15 cellular contexts compared by ENCODE assay signal in genomic region chr20:63522981-63523611, GRCh38. TPM values are rescaled to one million over a fixed set of nuclear protein-coding genes. Genes with fewer than 3 reads are reported as not detected.
DNase-seq lines count a peak whose midpoint lies in the region; ATAC-seq and TF ChIP-seq lines count a peak whose summit lies in the region.
"Had no signal": no experiment of that assay in that cellular context is flagged by ENCODE, and none has a peak within 500 bp of the region (broad histone marks: within the 10 kb centered on the region; RNA-seq: fewer than 3 reads in every experiment).

No MANE protein-coding gene starts in this region.

- peaks cover 9% of the 10 kb centered on the region for H3K27me3 Mint-ChIP-seq in CD4-positive, CD25-positive, alpha-beta regulatory T cell
- H3K27me3 Mint-ChIP-seq in effector memory CD8-positive, alpha-beta T cell, result no peaks in the 10 kb centered on the region
- H3K27me3 Mint-ChIP-seq in nephron (ENCODE audit: low read depth), result peaks cover 3% of the 10 kb centered on the region

- peak overlapping the region in 1 of 3 donors; percentile 86 for H3K27ac Mint-ChIP-seq in CD4-positive, CD25-positive, alpha-beta regulatory T cell
- peak overlapping the region in 1 of 2 donors; percentile 82 for H3K27ac Mint-ChIP-seq in effector memory CD8-positive, alpha-beta T cell
- H3K27ac Mint-ChIP-seq in nephron, result no peak overlapping the region

- no peak for ATAC-seq in CD4-positive, CD25-positive, alpha-beta regulatory T cell (ENCODE audit: low read depth in 2 of 2)
- ATAC-seq in effector memory CD8-positive, alpha-beta T cell (replicated peaks), result no peak
- no peak for ATAC-seq in HG03442 (IDR thresholded peaks at IDR 0.05; ENCODE audit: unreplicated experiment)
- ATAC-seq in HG03139 (IDR thresholded peaks at IDR 0.05; ENCODE audit: unreplicated experiment), result no peak
- ATAC-seq in HG02571 (IDR thresholded peaks at IDR 0.05; ENCODE audit: unreplicated experiment), result no peak
- ATAC-seq: CD8-positive, alpha-beta T cell had no signal

- no peaks in the 10 kb centered on the region for H3K9me3 ChIP-seq in CD4-positive, CD25-positive, alpha-beta regulatory T cell (ENCODE audit: control insufficient read depth in 2 of 2, low read length in 2 of 2)
- H3K9me3 ChIP-seq: testis had no signal

- no peak overlapping the region for H3K4me3 ChIP-seq in CD4-positive, CD25-positive, alpha-beta regulatory T cell (ENCODE audit: low read depth, low read length)
- H3K4me3 ChIP-seq: testis had no signal

- peak overlapping the region; percentile 32 to 89 (median 70) for H3K4me3 Mint-ChIP-seq in CD4-positive, CD25-positive, alpha-beta regulatory T cell
- H3K4me3 Mint-ChIP-seq in effector memory CD8-positive, alpha-beta T cell, result peak overlapping the region; percentile 79 to 81
- H3K4me3 Mint-ChIP-seq in nephron, result peak overlapping the region; percentile 79 to 91 (median 81)

- TF ChIP-seq CTCF in nephron (IDR thresholded peaks at IDR 0.05; ENCODE audit: unreplicated experiment in 3 of 3), result no peak

- DNase-seq in CD4-positive, CD25-positive, alpha-beta regulatory T cell, result no peak
- DNase-seq in effector memory CD8-positive, alpha-beta T cell, result no peak
- DNase-seq in SHP77 (lab: John Stamatoyannopoulos, UW), result no peak
- DNase-seq: amniotic stem cell, NCI-H1436 treated with DMSO at 0.1 percent for 48 hours, NCI-H524 treated with DMSO at 0.1 percent for 48 hours, testis had no signal

- peak; percentile 37 for TF ChIP-seq POLR2A in GM19193 (IDR thresholded peaks at IDR 0.05; ENCODE audit: extremely low read depth, insufficient read depth, insufficient read length)

- peaks cover 0 to 3% (median 2%) of the 10 kb centered on the region in 7 donors for H3K9me3 Mint-ChIP-seq in CD4-positive, CD25-positive, alpha-beta regulatory T cell
- no peaks in the 10 kb centered on the region for H3K9me3 Mint-ChIP-seq in effector memory CD8-positive, alpha-beta T cell
- H3K9me3 Mint-ChIP-seq in nephron, result no peaks in the 10 kb centered on the region

- no peaks in the 10 kb centered on the region for H3K27me3 ChIP-seq in CD4-positive, CD25-positive, alpha-beta regulatory T cell (ENCODE audit: control insufficient read depth, insufficient read depth, low read length)
- H3K27me3 ChIP-seq: testis had no signal

- H3K4me1 ChIP-seq in CD4-positive, CD25-positive, alpha-beta regulatory T cell (ENCODE audit: control insufficient read depth, insufficient read depth, low read length, poor library complexity, severe bottlenecking), result peaks cover 24% of the 10 kb centered on the region

- peaks cover 13% of the 10 kb centered on the region for H3K36me3 Mint-ChIP-seq in CD4-positive, CD25-positive, alpha-beta regulatory T cell
- peaks cover 22% of the 10 kb centered on the region for H3K36me3 Mint-ChIP-seq in effector memory CD8-positive, alpha-beta T cell (ENCODE audit: insufficient read depth)
- peaks cover 13% of the 10 kb centered on the region for H3K36me3 Mint-ChIP-seq in nephron (ENCODE audit: low read depth)

- peaks cover 10% of the 10 kb centered on the region for H3K36me3 ChIP-seq in CD4-positive, CD25-positive, alpha-beta regulatory T cell (ENCODE audit: control insufficient read depth, insufficient read depth, low read length)

- H3K27ac ChIP-seq in CD4-positive, CD25-positive, alpha-beta regulatory T cell (ENCODE audit: insufficient read depth, low read length, poor library complexity, severe bottlenecking), result peak overlapping the region; percentile 14
- H3K27ac ChIP-seq: testis had no signal

- peaks cover 4 to 24% (median 10%) of the 10 kb centered on the region in 4 donors for H3K4me1 Mint-ChIP-seq in CD4-positive, CD25-positive, alpha-beta regulatory T cell
- H3K4me1 Mint-ChIP-seq in effector memory CD8-positive, alpha-beta T cell (ENCODE audit: low read depth in 2 of 2), result peaks cover 10 to 16% of the 10 kb centered on the region in 2 donors
- peaks cover 12% of the 10 kb centered on the region for H3K4me1 Mint-ChIP-seq in nephron

RNA-seq across cellular contexts. Expression of gene PPDPF, which starts 2.5 kb away (rescaled TPM):
- 155 TPM for total RNA-seq in CD4-positive, CD25-positive, alpha-beta regulatory T cell
- 100 to 1,000 TPM in 1 of 4 donors, 10 to 100 TPM in 3; 75.8 to 110 (median 85.2) TPM for polyA plus RNA-seq in CD4-positive, CD25-positive, alpha-beta regulatory T cell

RNA-seq across cellular contexts. Expression of gene PTK6, which starts 14.1 kb away (rescaled TPM):
- total RNA-seq in CD4-positive, CD25-positive, alpha-beta regulatory T cell, result 0.20 TPM
- polyA plus RNA-seq in CD4-positive, CD25-positive, alpha-beta regulatory T cell, result under 1 TPM in 3 of 4 donors, not detected in 1; 0.15 to 0.21 (median 0.19) TPM

RNA-seq across cellular contexts. Expression of gene EEF1A2, which starts 24.2 kb away (rescaled TPM):
- total RNA-seq in CD4-positive, CD25-positive, alpha-beta regulatory T cell, result 2.1 TPM
- under 1 TPM in 3 of 4 donors, not detected in 1; 0.10 to 0.56 (median 0.11) TPM for polyA plus RNA-seq in CD4-positive, CD25-positive, alpha-beta regulatory T cell

RNA-seq across cellular contexts. Expression of gene SRMS, which starts 24.5 kb away (rescaled TPM):
- total RNA-seq in CD4-positive, CD25-positive, alpha-beta regulatory T cell, result not detected
- polyA plus RNA-seq in CD4-positive, CD25-positive, alpha-beta regulatory T cell, result not detected
- total RNA-seq: activated CD8-positive, alpha-beta memory T cell treated with anti-CD3 and anti-CD28 coated beads for 36 hours; CD8-positive, alpha-beta T cell; RPMI7951 had no signal

RNA-seq across cellular contexts. Expression of gene FNDC11, which starts 30.9 kb away (rescaled TPM):
- total RNA-seq in CD4-positive, CD25-positive, alpha-beta regulatory T cell, result 1.5 TPM
- under 1 TPM; 0.07 to 0.94 (median 0.18) TPM for polyA plus RNA-seq in CD4-positive, CD25-positive, alpha-beta regulatory T cell
